Comparison of ENCODE assay signal across 18 cellular contexts in the genomic region with DNA sequence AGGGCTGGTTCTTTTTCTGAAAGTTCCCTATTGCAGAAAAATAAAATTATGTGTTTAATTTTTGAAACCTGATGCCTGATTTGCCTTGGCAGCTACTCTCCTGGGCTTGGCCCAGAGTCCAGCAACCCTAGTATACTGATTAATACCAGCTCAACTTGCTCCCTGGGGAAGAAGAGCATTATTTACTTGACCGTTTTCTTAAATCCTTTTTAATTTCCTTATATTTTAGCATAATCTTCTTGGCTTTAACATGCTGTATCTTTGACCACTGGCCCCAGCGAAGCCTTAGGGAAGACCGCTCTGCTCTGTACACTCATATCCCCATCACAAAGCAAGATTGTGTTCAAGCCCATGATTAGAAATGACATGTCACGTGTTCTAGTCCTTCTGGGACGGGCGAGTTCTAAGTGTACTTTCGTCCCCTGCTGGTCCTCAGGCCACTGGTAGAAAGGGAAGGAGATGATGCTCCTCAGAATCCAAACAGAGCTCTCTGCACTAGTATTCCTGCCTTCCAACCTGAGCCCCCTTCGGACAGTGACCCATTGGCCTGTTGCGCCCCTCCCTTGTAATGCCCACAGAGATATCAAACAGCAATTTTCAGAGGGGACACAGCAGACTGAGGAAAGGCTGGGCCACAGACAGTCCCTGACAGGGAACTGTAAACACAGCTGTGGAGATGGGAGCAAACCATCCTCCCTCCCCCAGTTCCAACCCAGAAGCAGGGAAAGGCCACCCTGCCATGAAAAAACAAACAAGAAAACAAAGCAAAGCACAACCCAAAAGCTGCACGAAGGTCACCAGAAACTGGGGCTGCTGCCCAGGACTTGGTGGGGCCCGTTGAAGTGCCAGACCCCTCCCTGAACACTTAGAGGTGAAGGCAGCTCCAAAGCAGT. TPM values are rescaled to one million over a fixed set of nuclear protein-coding genes. Genes with fewer than 3 reads are reported as not detected.
DNase-seq lines count a peak whose midpoint lies in the region; ATAC-seq and TF ChIP-seq lines count a peak whose summit lies in the region.
"Had no signal": no experiment of that assay in that cellular context is flagged by ENCODE, and none has a peak within 500 bp of the region (broad histone marks: within the 10 kb centered on the region; RNA-seq: fewer than 3 reads in every experiment).

No MANE protein-coding gene starts in this region.

- CTCF ChIA-PET in activated CD4-positive, alpha-beta memory T cell treated with anti-CD3 and anti-CD28 coated beads for 36 hours (lab: Charles Lee) = interaction anchor here (1.6 to 7.6 kb wide), 2 partner anchors 13 to 171 kb away, joined by 4 to 41 read pairs; a partner anchor contains a TSS

- peaks cover 2% of the 10 kb centered on the region for H3K36me3 Mint-ChIP-seq in activated CD4-positive, alpha-beta memory T cell treated with anti-CD3 and anti-CD28 coated beads for 36 hours

- H3K4me1 ChIP-seq in gastroesophageal sphincter (peaks cover 0 to 61% (median 27%) of the 10 kb centered on the region in 3 donors), prostate gland (replicated peaks) (peaks cover 10% of the 10 kb centered on the region), urinary bladder (ENCODE audit: insufficient read depth) (no peaks in the 10 kb centered on the region), SJCRH30 (no peaks in the 10 kb centered on the region; the same call in 1 of the 2 replicates)

- TF ChIP-seq EP300 in gastroesophageal sphincter (IDR thresholded peaks at IDR 0.05) = no peak

- peaks cover 11% of the 10 kb centered on the region for H3K27me3 Mint-ChIP-seq in activated CD4-positive, alpha-beta memory T cell treated with anti-CD3 and anti-CD28 coated beads for 36 hours

- no peaks in the 10 kb centered on the region for H3K9me3 Mint-ChIP-seq in activated CD4-positive, alpha-beta memory T cell treated with anti-CD3 and anti-CD28 coated beads for 36 hours
- H3K9me3 Mint-ChIP-seq: activated B cell treated with CpG ODN at 0.5 μM for 24 hours; activated naive CD4-positive, alpha-beta T cell treated with anti-CD3 and anti-CD28 coated beads for 36 hours; CD4-positive, alpha-beta T cell had no signal

- intact Hi-C loops in prostate gland (cut with DNase I) = no loop called here
- intact Hi-C loops in activated CD4-positive, alpha-beta memory T cell treated with anti-CD3 and anti-CD28 coated beads for 36 hours (cut with micrococcal nuclease) = no loop called here

- no peaks in the 10 kb centered on the region for H3K9me3 ChIP-seq in gastroesophageal sphincter
- no peaks in the 10 kb centered on the region for H3K9me3 ChIP-seq in prostate gland
- no peaks in the 10 kb centered on the region for H3K9me3 ChIP-seq in SJCRH30 (replicated peaks)
- H3K9me3 ChIP-seq: SJSA1 had no signal

- H3K4me3 ChIP-seq in gastroesophageal sphincter = no peak overlapping the region
- H3K4me3 ChIP-seq in prostate gland = no peak overlapping the region
- H3K4me3 ChIP-seq in urinary bladder (ENCODE audit: low read depth, low read length) = no peak overlapping the region
- no peak overlapping the region for H3K4me3 ChIP-seq in SJCRH30
- H3K4me3 ChIP-seq: SJSA1 had no signal

- H3K27me3 ChIP-seq in gastroesophageal sphincter (no peaks in the 10 kb centered on the region), prostate gland (replicated peaks; ENCODE audit: insufficient read depth) (no peaks in the 10 kb centered on the region), SJCRH30 (no peaks in the 10 kb centered on the region)

- no peaks in the 10 kb centered on the region for H3K36me3 ChIP-seq in gastroesophageal sphincter
- H3K36me3 ChIP-seq in prostate gland = no peaks in the 10 kb centered on the region
- H3K36me3 ChIP-seq in urinary bladder (ENCODE audit: insufficient read depth) = no peaks in the 10 kb centered on the region
- no peaks in the 10 kb centered on the region for H3K36me3 ChIP-seq in SJCRH30
- H3K36me3 ChIP-seq: SJSA1 had no signal

- TF ChIP-seq CTCF in gastroesophageal sphincter (IDR thresholded peaks at IDR 0.05) (no peak), prostate gland (IDR thresholded peaks at IDR 0.05) (no peak)

- no peak for TF ChIP-seq POLR2A in gastroesophageal sphincter (IDR thresholded peaks at IDR 0.05)
- TF ChIP-seq POLR2A in prostate gland (IDR thresholded peaks at IDR 0.05) = no peak

- peak overlapping the region in 3 of 4 donors; percentile 69 to 71 (median 69) for H3K27ac ChIP-seq in gastroesophageal sphincter
- peak overlapping the region; percentile 71 to 74 for H3K27ac ChIP-seq in prostate gland
- peak overlapping the region; percentile 38 for H3K27ac ChIP-seq in urinary bladder (ENCODE audit: low read depth)
- H3K27ac ChIP-seq in SJCRH30 = no peak overlapping the region
- H3K27ac ChIP-seq: 22Rv1, SJSA1 had no signal

- POLR2A ChIA-PET in activated CD4-positive, alpha-beta memory T cell treated with anti-CD3 and anti-CD28 coated beads for 36 hours (lab: Charles Lee) = no interaction called here

- no peak overlapping the region for H3K27ac Mint-ChIP-seq in activated CD4-positive, alpha-beta memory T cell treated with anti-CD3 and anti-CD28 coated beads for 36 hours
- H3K27ac Mint-ChIP-seq: activated B cell treated with CpG ODN at 0.5 μM for 24 hours; activated naive CD4-positive, alpha-beta T cell treated with anti-CD3 and anti-CD28 coated beads for 36 hours; CD4-positive, alpha-beta T cell; H9 had no signal

- ATAC-seq in gastroesophageal sphincter = no peak
- ATAC-seq in SK-N-SH treated with all-trans-retinoic acid at 6 μM for 48 hours = no peak

- H3K4me3 Mint-ChIP-seq in activated CD4-positive, alpha-beta memory T cell treated with anti-CD3 and anti-CD28 coated beads for 36 hours = no peak overlapping the region
- H3K4me3 Mint-ChIP-seq: activated B cell treated with CpG ODN at 0.5 μM for 24 hours; activated naive CD4-positive, alpha-beta T cell treated with anti-CD3 and anti-CD28 coated beads for 36 hours; H9 had no signal

- 22 to 56% methylated on average over 2 to 7 of the region's 11 CpGs for WGBS in gastroesophageal sphincter (ENCODE audit: low coverage in 1 of 2), 2 donors
- 45% methylated on average over 11 of the region's 11 CpGs for WGBS in prostate gland
- 62% methylated on average over 11 of the region's 11 CpGs for WGBS in urinary bladder

- peak; percentile 30 for DNase-seq in DMS53 (lab: John Stamatoyannopoulos, UW)
- DNase-seq in DMS53 treated with DMSO at 0.1 percent for 48 hours (lab: John Stamatoyannopoulos, UW; ENCODE audit: unreplicated experiment) = no peak
- no peak for DNase-seq in prostate gland (ENCODE audit: low spot score)
- no peak for DNase-seq in activated CD4-positive, alpha-beta memory T cell treated with anti-CD3 and anti-CD28 coated beads for 36 hours
- DNase-seq in SJCRH30 = no peak
- DNase-seq: activated B cell treated with CpG ODN at 0.5 μM for 24 hours; activated naive CD4-positive, alpha-beta T cell treated with anti-CD3 and anti-CD28 coated beads for 36 hours; CD4-positive, alpha-beta T cell; H9; midbrain; NCI-H2107; stimulated activated CD4-positive, alpha-beta T cell treated with anti-CD3 and anti-CD28 coated beads, Interleukin-2, amount 100 ng/mL, for 24 hours had no signal

- H3K4me1 Mint-ChIP-seq in activated CD4-positive, alpha-beta memory T cell treated with anti-CD3 and anti-CD28 coated beads for 36 hours (ENCODE audit: low read depth) = peaks cover 7% of the 10 kb centered on the region

TF ChIP-seq in SK-N-SH treated with all-trans-retinoic acid at 6 μM for 48 hours, 23 proteins besides CTCF, POLR2A, EP300 and RAD21 (continues in another document):
- TF ChIP-seq, protein P1, sequence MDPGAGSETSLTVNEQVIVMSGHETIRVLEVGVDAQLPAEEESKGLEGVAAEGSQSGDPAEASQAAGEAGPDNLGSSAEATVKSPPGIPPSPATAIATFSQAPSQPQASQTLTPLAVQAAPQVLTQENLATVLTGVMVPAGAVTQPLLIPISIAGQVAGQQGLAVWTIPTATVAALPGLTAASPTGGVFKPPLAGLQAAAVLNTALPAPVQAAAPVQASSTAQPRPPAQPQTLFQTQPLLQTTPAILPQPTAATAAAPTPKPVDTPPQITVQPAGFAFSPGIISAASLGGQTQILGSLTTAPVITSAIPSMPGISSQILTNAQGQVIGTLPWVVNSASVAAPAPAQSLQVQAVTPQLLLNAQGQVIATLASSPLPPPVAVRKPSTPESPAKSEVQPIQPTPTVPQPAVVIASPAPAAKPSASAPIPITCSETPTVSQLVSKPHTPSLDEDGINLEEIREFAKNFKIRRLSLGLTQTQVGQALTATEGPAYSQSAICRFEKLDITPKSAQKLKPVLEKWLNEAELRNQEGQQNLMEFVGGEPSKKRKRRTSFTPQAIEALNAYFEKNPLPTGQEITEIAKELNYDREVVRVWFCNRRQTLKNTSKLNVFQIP (CRISPR knock-in tag; IDR thresholded peaks at IDR 0.05; ENCODE audit: borderline replicate concordance, low read depth) = no peak
- TF ChIP-seq ZC3H10 (CRISPR knock-in tag; IDR thresholded peaks at IDR 0.05) (no peak), ESRRG (CRISPR knock-in tag; IDR thresholded peaks at IDR 0.05) (no peak)

RNA-seq across cellular contexts. Expression of a gene that starts 4.3 kb away (rescaled TPM):
- total RNA-seq in gastroesophageal sphincter (10 to 100 TPM; 57.2 to 90.4 (median 59.7) TPM), prostate gland (10 to 100 TPM; 28.5 to 61.2 TPM), urinary bladder (32.9 TPM)
- 40.4 TPM for polyA plus RNA-seq in urinary bladder
- 10 to 100 TPM; 29.7 to 33.9 TPM for total RNA-seq in activated CD4-positive, alpha-beta memory T cell treated with anti-CD3 and anti-CD28 coated beads for 36 hours
- 17.3 and 27.0 TPM in 2 replicates for total RNA-seq in SJCRH30 (2014; rRNA removed; shearing (Covaris generic))

RNA-seq across cellular contexts. Expression of a gene that starts 11.9 kb away (rescaled TPM):
- 10 to 100 TPM in 3 of 4 donors, 1 to 10 TPM in 1; 4.0 to 27.4 (median 21.5) TPM for total RNA-seq in gastroesophageal sphincter
- total RNA-seq in prostate gland = 10 to 100 TPM; 16.3 TPM
- total RNA-seq in urinary bladder = 16.0 TPM
- polyA plus RNA-seq in urinary bladder = 51.9 TPM
- total RNA-seq in activated CD4-positive, alpha-beta memory T cell treated with anti-CD3 and anti-CD28 coated beads for 36 hours = not detected
- not detected in 2 replicates for total RNA-seq in SJCRH30 (2014; rRNA removed; shearing (Covaris generic))
- total RNA-seq: activated B cell treated with CpG ODN at 0.5 μM for 24 hours; activated naive CD4-positive, alpha-beta T cell treated with anti-CD3 and anti-CD28 coated beads for 36 hours; CD4-positive, alpha-beta T cell; MCF 10A; SJSA1 had no signal

RNA-seq across cellular contexts. Expression of a gene that starts 24.1 kb away (rescaled TPM):
- 10 to 100 TPM; 43.1 to 64.0 (median 44.8) TPM for total RNA-seq in gastroesophageal sphincter
- total RNA-seq in prostate gland = 10 to 100 TPM; 57.4 to 91.8 TPM
- 32.6 TPM for total RNA-seq in urinary bladder
- polyA plus RNA-seq in urinary bladder = 71.6 TPM
- total RNA-seq in activated CD4-positive, alpha-beta memory T cell treated with anti-CD3 and anti-CD28 coated beads for 36 hours = 10 to 100 TPM; 57.5 to 58.6 TPM
- total RNA-seq in SJCRH30 (2014; rRNA removed; shearing (Covaris generic)) = 71.0 and 79.3 TPM in 2 replicates

RNA-seq across cellular contexts. Expression of a gene that starts 31.3 kb away (rescaled TPM):
- total RNA-seq in gastroesophageal sphincter = 1 to 10 TPM in 3 of 4 donors, under 1 TPM in 1; 0.78 to 6.7 (median 1.6) TPM
- total RNA-seq in prostate gland = 10 to 100 TPM; 24.7 to 28.9 TPM
- 0.26 TPM for total RNA-seq in urinary bladder
- 0.23 TPM for polyA plus RNA-seq in urinary bladder
- under 1 TPM; 0.10 to 0.15 TPM for total RNA-seq in activated CD4-positive, alpha-beta memory T cell treated with anti-CD3 and anti-CD28 coated beads for 36 hours
- 0.18 and 0.32 TPM in 2 replicates for total RNA-seq in SJCRH30 (2014; rRNA removed; shearing (Covaris generic))
- total RNA-seq: SJSA1 had no signal

RNA-seq across cellular contexts. Expression of a gene that starts 49.4 kb away (rescaled TPM):
- total RNA-seq in gastroesophageal sphincter (10 to 100 TPM; 55.3 to 81.4 (median 66.8) TPM), prostate gland (100 to 1,000 TPM in 1 of 2 donors, 10 to 100 TPM in 1; 70.4 to 167 TPM), urinary bladder (57.5 TPM)
- 89.9 TPM for polyA plus RNA-seq in urinary bladder
- 10 to 100 TPM; 31.8 to 36.6 TPM for total RNA-seq in activated CD4-positive, alpha-beta memory T cell treated with anti-CD3 and anti-CD28 coated beads for 36 hours
- 105 and 107 TPM in 2 replicates for total RNA-seq in SJCRH30 (2014; rRNA removed; shearing (Covaris generic))
